6 cellular contexts compared by ENCODE assay signal in genomic region chr1:19536519-19536918, GRCh38.
"Had no signal": no experiment of that assay in that cellular context is flagged by ENCODE, and none has a peak within 500 bp of the region (broad histone marks: within the 10 kb centered on the region; RNA-seq: fewer than 3 reads in every experiment).

No MANE protein-coding gene starts in this region.

- DNase-seq: IMR-90, KBM-7, KG1 had no signal

- H3K27ac ChIP-seq: HL-60, KMS-11 had no signal

- H3K9ac ChIP-seq: KMS-11 had no signal

- H3K4me2 ChIP-seq: KMS-11 had no signal

- FAIRE-seq: HTR-8/SVneo had no signal
